Comparison of ENCODE assay signal across 14 cellular contexts in the genomic region with DNA sequence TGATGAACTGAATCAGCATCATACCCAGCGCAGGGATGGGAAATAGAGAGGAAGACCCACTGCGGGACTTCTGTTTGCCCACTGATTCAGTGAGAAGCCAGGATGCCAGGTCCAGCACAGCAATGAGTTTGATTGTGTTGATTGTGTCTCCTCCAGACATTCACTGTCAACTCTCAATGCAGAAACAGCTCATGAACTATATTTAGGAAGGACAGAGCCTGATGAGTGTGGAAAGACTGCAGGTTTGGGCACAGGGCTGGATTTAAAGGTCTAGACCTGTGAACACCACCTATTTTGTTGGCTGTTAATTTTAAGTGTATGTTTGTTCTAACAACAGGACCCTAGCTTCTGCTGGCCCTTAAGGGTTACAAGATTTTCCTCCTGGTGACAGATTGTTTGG.
DNase-seq lines count a peak whose midpoint lies in the region; ATAC-seq, FAIRE-seq and TF ChIP-seq lines count a peak whose summit lies in the region.
"Had no signal": no experiment of that assay in that cellular context is flagged by ENCODE, and none has a peak within 500 bp of the region (broad histone marks: within the 10 kb centered on the region; RNA-seq: fewer than 3 reads in every experiment).

No MANE protein-coding gene starts in this region.

- H3K9ac ChIP-seq in endothelial cell of umbilical vein (replicated peaks; ENCODE audit: extremely low read depth, insufficient read depth, low read length): no peak overlapping the region

- DNase-seq in NCI-H524 (lab: John Stamatoyannopoulos, UW) (peak; percentile 56 to 89), NCI-H524 treated with DMSO at 0.1 percent for 48 hours (lab: John Stamatoyannopoulos, UW) (no peak), GM23338 (ENCODE audit: low spot score) (no peak), endothelial cell of umbilical vein (ENCODE audit: low read depth, low spot score) (peak; percentile 35), psoas muscle (no peak), KG1 (lab: John Stamatoyannopoulos, UW) (no peak)
- DNase-seq: C1 segment of cervical spinal cord, NCI-H146, NCI-H2107, SJCRH30 had no signal

- H3K9me2 ChIP-seq in GM23338 (ENCODE audit: insufficient read depth): peaks cover 8% of the 10 kb centered on the region

- H3K27ac ChIP-seq in GM23338 (ENCODE audit: low read depth) (no peak overlapping the region), endothelial cell of umbilical vein (ENCODE audit: insufficient read depth, low read depth, low read length) (no peak overlapping the region), psoas muscle (no peak overlapping the region)
- H3K27ac ChIP-seq: SJCRH30 had no signal

- H3K4me2 ChIP-seq in GM23338 (no peak overlapping the region), endothelial cell of umbilical vein (ENCODE audit: insufficient read depth, low read length) (no peak overlapping the region)

- H3K4me3 Mint-ChIP-seq in GM23338: no peak overlapping the region
- H3K4me3 Mint-ChIP-seq: IgD-negative memory B cell had no signal

- POLR2A ChIA-PET in endothelial cell of umbilical vein (lab: Charles Lee): no interaction called here

- H3K4me1 ChIP-seq in GM23338 (ENCODE audit: insufficient read depth): no peaks in the 10 kb centered on the region
- H3K4me1 ChIP-seq in endothelial cell of umbilical vein (ENCODE audit: control insufficient read depth, extremely low read depth, insufficient read depth, low read length): peaks cover 8% of the 10 kb centered on the region
- peaks cover 4% of the 10 kb centered on the region for H3K4me1 ChIP-seq in psoas muscle

- TF ChIP-seq POLR2A in endothelial cell of umbilical vein (IDR thresholded peaks at IDR 0.05; ENCODE audit: low read depth, low read length) (no peak), GM18505 (IDR thresholded peaks at IDR 0.05; ENCODE audit: borderline replicate concordance, extremely low read depth, insufficient read depth, insufficient read length) (no peak)

- H3K4me3 ChIP-seq in GM23338 (no peak overlapping the region), endothelial cell of umbilical vein (replicated peaks in 1 of 3; ENCODE audit: insufficient read depth in 1 of 3, low read depth in 1 of 3, low read length in 3 of 3) (no peak overlapping the region), psoas muscle (no peak overlapping the region)
- H3K4me3 ChIP-seq: SJCRH30 had no signal

- no peaks in the 10 kb centered on the region for H3K36me3 Mint-ChIP-seq in GM23338 (ENCODE audit: low read depth)
- H3K36me3 Mint-ChIP-seq: IgD-negative memory B cell had no signal

- no peaks in the 10 kb centered on the region for H4K20me1 ChIP-seq in GM23338 (replicated peaks; ENCODE audit: insufficient read depth)
- H4K20me1 ChIP-seq in endothelial cell of umbilical vein (replicated peaks; ENCODE audit: control insufficient read depth, extremely low read depth, insufficient read depth, low read length): no peaks in the 10 kb centered on the region

- intact Hi-C loops in endothelial cell of umbilical vein (cut with micrococcal nuclease): no loop called here
- intact Hi-C loops in psoas muscle (cut with DNase I): loop anchor here (5.0 to 10.0 kb wide), 4 partner anchors 378 to 600 kb away; no protein-coding TSS in a partner anchor

- no peak overlapping the region for H3K27ac Mint-ChIP-seq in GM23338
- H3K27ac Mint-ChIP-seq: IgD-negative memory B cell had no signal

- no peak for ATAC-seq in GM23338
- ATAC-seq in psoas muscle: peak; percentile 71 to 90 (median 84)
- no peak for ATAC-seq in HG03196 (IDR thresholded peaks at IDR 0.05; ENCODE audit: unreplicated experiment)
- ATAC-seq in GM18505 (IDR thresholded peaks at IDR 0.05; ENCODE audit: unreplicated experiment): no peak

- dilution Hi-C loops in endothelial cell of umbilical vein (cut with MboI; ENCODE audit: extremely low pct_ligation_motif_present, low sequenced_read_pairs): no loop called here

- BruUV-seq in endothelial cell of umbilical vein (replicated peaks; lab: Mats Ljungman, UMichigan): no TSS peak

- no peaks in the 10 kb centered on the region for H3K27me3 Mint-ChIP-seq in GM23338 (ENCODE audit: insufficient read depth, low read depth, poor library complexity)

- FAIRE-seq in endothelial cell of umbilical vein (lab: Jason Lieb, UNC): peak; percentile 35
- FAIRE-seq: GM18507 had no signal

- no peaks in the 10 kb centered on the region for H3K27me3 ChIP-seq in GM23338 (ENCODE audit: insufficient read depth)
- peaks cover 0 to 2% of the 10 kb centered on the region in 2 experiments for H3K27me3 ChIP-seq in endothelial cell of umbilical vein (ENCODE audit: control insufficient read depth in 2 of 2, insufficient read depth in 2 of 2, low read length in 2 of 2)
- H3K27me3 ChIP-seq in psoas muscle (ENCODE audit: insufficient read depth in 3 of 3, low read length in 2 of 3): no peaks in the 10 kb centered on the region
- H3K27me3 ChIP-seq: SJCRH30 had no signal

- TF ChIP-seq CTCF in GM23338 (conservative IDR thresholded peaks at IDR 0.05; ENCODE audit: low read depth in 2 of 2): no peak
- no peak for TF ChIP-seq CTCF in endothelial cell of umbilical vein (IDR thresholded peaks at IDR 0.05; ENCODE audit: extremely low read depth in 1 of 2, insufficient read depth in 1 of 2, low read depth in 1 of 2, low read length in 2 of 2)
- no peak for TF ChIP-seq CTCF in psoas muscle (IDR thresholded peaks at IDR 0.05)

- peak overlapping the region; percentile 69; the same call in 1 of the 2 replicates for H2AFZ ChIP-seq in GM23338
- no peak overlapping the region for H2AFZ ChIP-seq in endothelial cell of umbilical vein (ENCODE audit: low read depth, low read length)

- CTCF ChIA-PET in endothelial cell of umbilical vein (lab: Charles Lee): interaction anchor here (0.8 to 3.2 kb wide), 18 partner anchors 7 to 603 kb away, joined by 3 to 56 read pairs (median 3); no protein-coding TSS in a partner anchor

- H3K9me3 Mint-ChIP-seq in GM23338: no peaks in the 10 kb centered on the region; the same call in 2 of the 3 replicates
- H3K9me3 Mint-ChIP-seq: IgD-negative memory B cell had no signal

- H3K36me3 ChIP-seq in GM23338 (ENCODE audit: insufficient read depth): no peaks in the 10 kb centered on the region
- H3K36me3 ChIP-seq in endothelial cell of umbilical vein (ENCODE audit: control insufficient read depth in 2 of 2, extremely low read depth in 1 of 2, insufficient read depth in 2 of 2, low read length in 2 of 2): no peaks in the 10 kb centered on the region
- no peaks in the 10 kb centered on the region for H3K36me3 ChIP-seq in psoas muscle (ENCODE audit: insufficient read depth in 1 of 2, low read depth in 1 of 2)
- H3K36me3 ChIP-seq: SJCRH30 had no signal

- H3K9me1 ChIP-seq in endothelial cell of umbilical vein (replicated peaks; ENCODE audit: control insufficient read depth, extremely low read depth, insufficient read depth, low read length): no peaks in the 10 kb centered on the region

- no peaks in the 10 kb centered on the region for H3K79me2 ChIP-seq in GM23338 (replicated peaks; ENCODE audit: insufficient read depth)
- H3K79me2 ChIP-seq in endothelial cell of umbilical vein (ENCODE audit: control insufficient read depth, insufficient read depth, low read length): no peaks in the 10 kb centered on the region

- H3K4me1 Mint-ChIP-seq in GM23338: peaks cover 5% of the 10 kb centered on the region; the same call in 2 of the 3 replicates

- H3F3A ChIP-seq in GM23338 (replicated peaks; ENCODE audit: low read depth): no peaks in the 10 kb centered on the region

- 76 to 92% (median 86%) methylated on average over 2 of the region's 2 CpGs for WGBS in psoas muscle, 3 donors

- no peaks in the 10 kb centered on the region for H3K9me3 ChIP-seq in endothelial cell of umbilical vein (replicated peaks; ENCODE audit: control insufficient read depth, insufficient read depth, low read length)
- no peaks in the 10 kb centered on the region for H3K9me3 ChIP-seq in psoas muscle
- H3K9me3 ChIP-seq: SJCRH30 had no signal

TF ChIP-seq in GM23338, 12 proteins besides CTCF, POLR2A, EP300 and RAD21 (continues in another document):
- TF ChIP-seq EZH2phosphoT487 (IDR thresholded peaks at IDR 0.05; ENCODE audit: unreplicated experiment): no peak

TF ChIP-seq in endothelial cell of umbilical vein, 7 proteins besides CTCF, POLR2A, EP300 and RAD21:
- TF ChIP-seq GATA2 (IDR thresholded peaks at IDR 0.05; ENCODE audit: insufficient read depth, insufficient read length, low read depth, low read length) (no peak), JUN (IDR thresholded peaks at IDR 0.05; ENCODE audit: borderline replicate concordance, insufficient read depth, insufficient read length, low read depth) (no peak), EZH2 (IDR thresholded peaks at IDR 0.05; ENCODE audit: borderline replicate concordance, low read depth, low read length, severe bottlenecking) (no peak), FOS (IDR thresholded peaks at IDR 0.05; ENCODE audit: borderline replicate concordance, insufficient read depth, low read length) (no peak)
- TF ChIP-seq, protein P1, sequence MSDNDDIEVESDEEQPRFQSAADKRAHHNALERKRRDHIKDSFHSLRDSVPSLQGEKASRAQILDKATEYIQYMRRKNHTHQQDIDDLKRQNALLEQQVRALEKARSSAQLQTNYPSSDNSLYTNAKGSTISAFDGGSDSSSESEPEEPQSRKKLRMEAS (IDR thresholded peaks at IDR 0.05; ENCODE audit: insufficient read depth, insufficient read length): no peak
TF ChIP-seq in endothelial cell of umbilical vein: peak in this region for 0.

Comparison
In these comparisons a context has a peak if more than half of its experiments do, and no peak if none do; other contexts are left out.
1. DNase-seq: peak in NCI-H524 (2 of 2) and endothelial cell of umbilical vein (single experiment); none in NCI-H524 treated with DMSO at 0.1 percent for 48 hours (single experiment), GM23338 (single experiment), psoas muscle (0 of 2) and KG1 (single experiment).
2. ATAC-seq: peak in psoas muscle (4 of 4); none in GM23338 (single experiment), HG03196 (single experiment) and GM18505 (single experiment).